8 cellular contexts compared by ENCODE assay signal in the genomic region with DNA sequence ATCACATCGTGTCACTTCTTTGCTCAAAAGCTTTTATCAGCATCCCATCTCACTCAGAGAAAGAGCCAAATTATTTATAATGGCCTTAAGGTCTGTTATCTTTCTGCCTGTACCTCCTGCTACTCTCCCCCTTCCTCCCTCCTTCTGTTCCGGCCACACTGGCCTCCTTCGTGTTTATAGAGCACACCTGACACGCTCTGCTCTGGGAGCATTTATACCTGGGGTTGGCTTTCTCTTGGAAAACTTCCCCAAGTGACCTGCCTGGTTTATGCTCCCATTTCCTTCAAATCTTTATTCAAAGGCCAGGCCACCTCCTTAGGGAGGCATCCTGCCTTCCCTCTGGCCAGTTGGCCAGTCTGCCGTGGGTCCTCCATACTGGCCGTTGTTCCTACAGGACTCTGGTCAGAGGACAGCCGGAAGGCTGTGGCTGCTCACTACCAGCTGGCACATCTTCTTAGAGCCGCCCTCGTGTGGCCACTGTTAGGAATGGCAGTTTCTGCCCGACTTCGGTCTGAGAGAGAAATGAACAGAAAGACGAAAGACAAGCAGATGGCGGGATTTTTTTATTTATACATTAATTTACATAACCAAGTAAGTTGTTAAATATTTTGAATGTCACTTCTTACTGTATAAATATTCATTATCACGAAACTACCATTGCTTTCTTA.
DNase-seq lines count a peak whose midpoint lies in the region; ATAC-seq and TF ChIP-seq lines count a peak whose summit lies in the region.

No MANE protein-coding gene starts in this region.

- DNase-seq in NCI-H82 treated with DMSO at 0.1 percent for 48 hours (lab: John Stamatoyannopoulos, UW; ENCODE audit: unreplicated experiment) (peak; percentile 25), endothelial cell (ENCODE audit: low spot score) (peak; percentile 48), mucosa of descending colon (peak; percentile 57 to 67 (median 62))
- DNase-seq in activated CD8-positive, alpha-beta memory T cell treated with anti-CD3 and anti-CD28 coated beads for 48 hours (ENCODE audit: low read depth in 2 of 3, low spot score in 2 of 3) = peak; percentile 2 to 19 (median 4)
- peak; percentile 4 to 8 for DNase-seq in stimulated activated CD8-positive, alpha-beta memory T cell treated with anti-CD3 and anti-CD28 coated beads, Interleukin-7, amount 100 ng/mL, for 1 hour (ENCODE audit: low read depth in 2 of 2)

- H3K9me3 Mint-ChIP-seq in endothelial cell (ENCODE audit: unreplicated experiment) = no peaks in the 10 kb centered on the region

- H3K36me3 ChIP-seq in mucosa of descending colon (ENCODE audit: low read depth) = no peaks in the 10 kb centered on the region

- no peaks in the 10 kb centered on the region for H3K4me1 Mint-ChIP-seq in endothelial cell (ENCODE audit: unreplicated experiment)

- TF ChIP-seq CTCF in C4-2B (conservative IDR thresholded peaks at IDR 0.05) = peak; percentile 77
- TF ChIP-seq CTCF in endothelial cell (IDR thresholded peaks at IDR 0.05; ENCODE audit: unreplicated experiment) = peak; percentile 73
- peak; percentile 21 for TF ChIP-seq CTCF in mucosa of descending colon (IDR thresholded peaks at IDR 0.05)

- H3K9me3 ChIP-seq in mucosa of descending colon = no peaks in the 10 kb centered on the region

- ATAC-seq in GM19023 (IDR thresholded peaks at IDR 0.05; ENCODE audit: unreplicated experiment) = peak; percentile 97
- peak; percentile 81 for ATAC-seq in HG03139 (IDR thresholded peaks at IDR 0.05; ENCODE audit: unreplicated experiment)
- ATAC-seq in mucosa of descending colon = peak; percentile 94

- no peaks in the 10 kb centered on the region for H3K4me1 ChIP-seq in mucosa of descending colon (ENCODE audit: low read depth)

- intact Hi-C loops in mucosa of descending colon (cut with DNase I, micrococcal nuclease) = no loop called here

- no peak overlapping the region for H3K4me3 Mint-ChIP-seq in endothelial cell (ENCODE audit: unreplicated experiment)

- H3K27ac Mint-ChIP-seq in endothelial cell (ENCODE audit: unreplicated experiment) = no peak overlapping the region

- H3K27me3 Mint-ChIP-seq in endothelial cell (ENCODE audit: unreplicated experiment) = no peaks in the 10 kb centered on the region

- H3K27ac ChIP-seq in C4-2B = no peak overlapping the region

- H3K36me3 Mint-ChIP-seq in endothelial cell (ENCODE audit: low read depth, unreplicated experiment) = no peaks in the 10 kb centered on the region

- no peak overlapping the region for H3K4me3 ChIP-seq in mucosa of descending colon

Comparison
In these comparisons a context has a peak if more than half of its experiments do, and no peak if none do; other contexts are left out.
1. CTCF ChIP-seq: peak in every context shown above with its lines; median percentile 77 in C4-2B; 73 in endothelial cell; 21 in mucosa of descending colon.
2. DNase-seq: peak in every context shown above with its lines; median percentile 62 in mucosa of descending colon; 48 in endothelial cell; 25 in NCI-H82 treated with DMSO at 0.1 percent for 48 hours; 6 in stimulated activated CD8-positive, alpha-beta memory T cell treated with anti-CD3 and anti-CD28 coated beads, Interleukin-7, amount 100 ng/mL, for 1 hour; 4 in activated CD8-positive, alpha-beta memory T cell treated with anti-CD3 and anti-CD28 coated beads for 48 hours.